In genomic region chr15:22796079-22796478, GRCh38 we compare ENCODE assay signal across 21 cellular contexts. TPM values are rescaled to one million over a fixed set of nuclear protein-coding genes. Genes with fewer than 3 reads are reported as not detected.
DNase-seq lines count a peak whose midpoint lies in the region; ATAC-seq and TF ChIP-seq lines count a peak whose summit lies in the region.
"Had no signal": no experiment of that assay in that cellular context is flagged by ENCODE, and none has a peak within 500 bp of the region (broad histone marks: within the 10 kb centered on the region; RNA-seq: fewer than 3 reads in every experiment).

No MANE protein-coding gene starts in this region.

- peaks cover 8% of the 10 kb centered on the region for H3K4me1 ChIP-seq in effector memory CD4-positive, alpha-beta T cell (ENCODE audit: control insufficient read depth, insufficient read depth, low read length, poor library complexity, severe bottlenecking)
- H3K4me1 ChIP-seq in GM23248 (ENCODE audit: insufficient read depth) = no peaks in the 10 kb centered on the region
- H3K4me1 ChIP-seq: A549, body of pancreas, gastrocnemius medialis, psoas muscle, transverse colon had no signal

- peak overlapping the region; percentile 66 for H3K4me3 Mint-ChIP-seq in activated CD4-positive, alpha-beta T cell treated with anti-CD3 and anti-CD28 coated beads, Interleukin-2, amount 10 ng/mL, durations not matched to agents 24 days and 14 days
- H3K4me3 Mint-ChIP-seq: CD14-positive monocyte, mesothelial cell of epicardium, neural crest cell had no signal

- peaks cover 94% of the 10 kb centered on the region for H3K79me2 ChIP-seq in SU-DHL-6 (ENCODE audit: insufficient read depth, low read length)
- H3K79me2 ChIP-seq in GM23248 (ENCODE audit: insufficient read depth) = peaks cover 23% of the 10 kb centered on the region

- H3K4me1 Mint-ChIP-seq in activated CD4-positive, alpha-beta T cell treated with anti-CD3 and anti-CD28 coated beads, Interleukin-2, amount 10 ng/mL, durations not matched to agents 24 days and 14 days = peaks cover 28% of the 10 kb centered on the region
- H3K4me1 Mint-ChIP-seq: mesothelial cell of epicardium had no signal

- H3K9me3 Mint-ChIP-seq in activated CD4-positive, alpha-beta T cell treated with anti-CD3 and anti-CD28 coated beads, Interleukin-2, amount 10 ng/mL, durations not matched to agents 24 days and 14 days = no peaks in the 10 kb centered on the region
- H3K9me3 Mint-ChIP-seq: mesothelial cell of epicardium, neural crest cell had no signal

- intact Hi-C loops in activated CD4-positive, alpha-beta T cell treated with anti-CD3 and anti-CD28 coated beads, Interleukin-2, amount 10 ng/mL, durations not matched to agents 24 days and 14 days (cut with micrococcal nuclease) = loop anchor here (1.0 to 2.0 kb wide), 2 partner anchors 16 to 43 kb away; partner anchors contain the start of gene NIPA2

- H3K4me2 ChIP-seq in SU-DHL-6 (ENCODE audit: low read depth, low read length, poor library complexity, severe bottlenecking) (peak overlapping the region; percentile 88), GM23248 (ENCODE audit: unreplicated experiment) (no peak overlapping the region)
- H3K4me2 ChIP-seq: A549 had no signal

- H3K9ac ChIP-seq in SU-DHL-6 (ENCODE audit: low read length) (peak overlapping the region; percentile 64), GM23248 (no peak overlapping the region)

- no peak for TF ChIP-seq CTCF in GM12865 (IDR thresholded peaks at IDR 0.05; ENCODE audit: insufficient read depth, low read depth, low read length, missing control alignments)
- no peak for TF ChIP-seq CTCF in SU-DHL-6 (IDR thresholded peaks at IDR 0.05; ENCODE audit: insufficient read depth, low read length, poor library complexity, severe bottlenecking)

- H3F3A ChIP-seq in SU-DHL-6 (ENCODE audit: insufficient read depth) (peaks cover 20% of the 10 kb centered on the region), GM23248 (ENCODE audit: insufficient read depth) (no peaks in the 10 kb centered on the region)

- DNase-seq in activated CD4-positive, alpha-beta T cell treated with anti-CD3 and anti-CD28 coated beads, Interleukin-2, amount 10 ng/mL, durations not matched to agents 24 days and 14 days = no peak
- DNase-seq in activated CD4-positive, alpha-beta T cell treated with anti-CD3 and anti-CD28 coated beads, Interleukin-2, amount 50 U/mL, for 48 hours = no peak
- DNase-seq in GM12865 (ENCODE audit: low read depth) (peak; percentile 59), GM23248 (no peak)
- no peak for DNase-seq in effector memory CD4-positive, alpha-beta T cell
- no peak for DNase-seq in stimulated activated CD4-positive, alpha-beta T cell treated with anti-CD3 and anti-CD28 coated beads, Interleukin-15, amount 100 ng/mL, for 24 hours
- DNase-seq: body of pancreas, erythroblast, gastrocnemius medialis, left cardiac atrium, MV-4-11, NCI-H526, PC-3, psoas muscle had no signal

- no peaks in the 10 kb centered on the region; the same call in 1 of the 2 replicates for H3K36me3 ChIP-seq in SU-DHL-6 (ENCODE audit: low read length)
- no peaks in the 10 kb centered on the region for H3K36me3 ChIP-seq in effector memory CD4-positive, alpha-beta T cell (ENCODE audit: control insufficient read depth, insufficient read depth, low read length)
- no peaks in the 10 kb centered on the region for H3K36me3 ChIP-seq in GM23248 (ENCODE audit: low read depth)
- H3K36me3 ChIP-seq: gastrocnemius medialis, transverse colon had no signal

- peaks cover 20% of the 10 kb centered on the region for H3K36me3 Mint-ChIP-seq in activated CD4-positive, alpha-beta T cell treated with anti-CD3 and anti-CD28 coated beads, Interleukin-2, amount 10 ng/mL, durations not matched to agents 24 days and 14 days (ENCODE audit: low read depth)
- H3K36me3 Mint-ChIP-seq: CD14-positive monocyte, mesothelial cell of epicardium had no signal

- in situ Hi-C loops in GM23248 (cut with MboI) = no loop called here

- H3K9me2 ChIP-seq in SU-DHL-6 (replicated peaks; ENCODE audit: insufficient read depth, low read length) (no peaks in the 10 kb centered on the region), GM23248 (ENCODE audit: insufficient read depth) (no peaks in the 10 kb centered on the region)

- H2AFZ ChIP-seq in SU-DHL-6 (ENCODE audit: low read depth, low read length, severe bottlenecking) = no peak overlapping the region
- no peak overlapping the region for H2AFZ ChIP-seq in GM23248

- peak overlapping the region; percentile 85 for H3K27ac Mint-ChIP-seq in activated CD4-positive, alpha-beta T cell treated with anti-CD3 and anti-CD28 coated beads, Interleukin-2, amount 10 ng/mL, durations not matched to agents 24 days and 14 days
- H3K27ac Mint-ChIP-seq: CD14-positive monocyte, mesothelial cell of epicardium had no signal

- H3K27me3 Mint-ChIP-seq in activated CD4-positive, alpha-beta T cell treated with anti-CD3 and anti-CD28 coated beads, Interleukin-2, amount 10 ng/mL, durations not matched to agents 24 days and 14 days = peaks cover under 1% of the 10 kb centered on the region

- H3K27me3 ChIP-seq in SU-DHL-6 (ENCODE audit: low read length) (no peaks in the 10 kb centered on the region), GM23248 (replicated peaks; ENCODE audit: insufficient read depth) (no peaks in the 10 kb centered on the region)
- H3K27me3 ChIP-seq in effector memory CD4-positive, alpha-beta T cell (replicated peaks; ENCODE audit: control insufficient read depth, insufficient read depth, low read length, poor library complexity, severe bottlenecking) = no peaks in the 10 kb centered on the region
- H3K27me3 ChIP-seq: body of pancreas, gastrocnemius medialis, transverse colon had no signal

- H4K20me1 ChIP-seq in SU-DHL-6 (ENCODE audit: low read depth, low read length) (no peaks in the 10 kb centered on the region), GM23248 (ENCODE audit: insufficient read depth) (no peaks in the 10 kb centered on the region)

- H3K9me3 ChIP-seq in SU-DHL-6 (ENCODE audit: insufficient read depth, low read length) (no peaks in the 10 kb centered on the region), GM23248 (ENCODE audit: low read depth) (no peaks in the 10 kb centered on the region)
- no peaks in the 10 kb centered on the region for H3K9me3 ChIP-seq in effector memory CD4-positive, alpha-beta T cell (ENCODE audit: control insufficient read depth, low read length)
- H3K9me3 ChIP-seq: A549, body of pancreas, gastrocnemius medialis, psoas muscle, transverse colon had no signal

- H3K27ac ChIP-seq in SU-DHL-6 (ENCODE audit: low read depth, low read length) (peak overlapping the region; percentile 91), GM23248 (no peak overlapping the region)
- H3K27ac ChIP-seq in effector memory CD4-positive, alpha-beta T cell (ENCODE audit: insufficient read depth, low read length, poor library complexity, severe bottlenecking) = peak overlapping the region; percentile 49
- H3K27ac ChIP-seq: A549, body of pancreas, gastrocnemius medialis, psoas muscle had no signal

- ATAC-seq in GM18907 (IDR thresholded peaks at IDR 0.05; ENCODE audit: unreplicated experiment) = no peak
- ATAC-seq: body of pancreas, gastrocnemius medialis, left cardiac atrium, psoas muscle had no signal

- H3K4me3 ChIP-seq in GM12865 (ENCODE audit: low read depth, low read length) (peak overlapping the region; percentile 48), SU-DHL-6 (ENCODE audit: insufficient read depth, low read length, poor library complexity, severe bottlenecking) (peak overlapping the region; percentile 46), GM23248 (no peak overlapping the region)
- H3K4me3 ChIP-seq in effector memory CD4-positive, alpha-beta T cell (ENCODE audit: insufficient read depth, low read depth, low read length, poor library complexity, severe bottlenecking) = no peak overlapping the region
- H3K4me3 ChIP-seq: A549, body of pancreas, gastrocnemius medialis, psoas muscle, transverse colon had no signal

RNA-seq across cellular contexts. Expression of gene NIPA1, which starts 9.6 kb away (rescaled TPM):
- 21.2 and 21.3 TPM in 2 replicates for total RNA-seq in activated CD4-positive, alpha-beta T cell treated with anti-CD3 and anti-CD28 coated beads, Interleukin-2, amount 10 ng/mL, durations not matched to agents 24 days and 14 days
- total RNA-seq in GM23248 (2014; rRNA removed; shearing (Covaris generic)) = 7.1 and 11.4 TPM in 2 replicates
- polyA plus RNA-seq in GM23248 (2016; fragmentation: Nextera tagmentation; extraction: Ambion mirVana) = 4.9 and 5.0 TPM in 2 replicates

RNA-seq across cellular contexts. Expression of gene NIPA2, which starts 42.4 kb away (rescaled TPM):
- total RNA-seq in activated CD4-positive, alpha-beta T cell treated with anti-CD3 and anti-CD28 coated beads, Interleukin-2, amount 10 ng/mL, durations not matched to agents 24 days and 14 days = 74.3 and 79.3 TPM in 2 replicates
- total RNA-seq in GM23248 (2014; rRNA removed; shearing (Covaris generic)) = 100 and 110 TPM in 2 replicates
- 74.9 and 75.8 TPM in 2 replicates for polyA plus RNA-seq in GM23248 (2016; fragmentation: Nextera tagmentation; extraction: Ambion mirVana)

Comparison
In these comparisons a context has a peak if more than half of its experiments do, and no peak if none do; other contexts are left out.
1. H3K4me3 ChIP-seq: peak in GM12865 (single experiment) and SU-DHL-6 (single experiment); none in effector memory CD4-positive, alpha-beta T cell (single experiment) and GM23248 (single experiment).